1 cellular context compared by ENCODE assay signal in the genomic region with DNA sequence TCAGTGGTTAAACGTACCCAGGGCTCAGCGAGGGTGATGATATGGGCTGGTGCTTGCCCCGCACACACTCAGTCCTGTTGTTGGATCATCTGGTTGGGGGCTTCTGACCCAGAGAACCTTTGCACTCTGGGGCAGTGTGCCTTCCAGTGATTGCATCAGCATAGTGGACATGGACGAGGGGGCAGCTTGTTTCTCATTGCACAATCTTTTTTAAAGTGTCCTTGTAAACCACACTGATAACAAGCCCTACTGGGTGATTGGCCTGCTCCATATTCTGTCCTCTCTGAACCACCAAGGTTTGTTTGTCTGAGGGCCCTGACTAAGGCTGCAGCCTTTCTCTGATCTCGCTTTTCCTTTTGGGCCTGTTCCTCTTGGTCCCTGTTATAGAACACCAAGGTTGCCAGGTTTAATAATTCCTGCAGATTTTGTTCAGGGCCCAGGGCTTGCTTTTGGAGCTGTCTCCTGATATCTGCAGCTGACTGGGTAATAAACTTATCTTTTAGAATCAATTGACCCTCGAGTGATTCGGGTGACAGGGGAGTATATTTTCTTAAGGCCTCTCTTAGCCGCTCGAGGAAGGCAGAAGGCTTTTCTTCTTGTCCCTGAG.
TF ChIP-seq lines count a peak whose summit lies in the region.

No MANE protein-coding gene starts in this region.

TF ChIP-seq in HepG2, 621 proteins besides CTCF, POLR2A, EP300 and RAD21 (continued from another document):
- TF ChIP-seq, protein P1, sequence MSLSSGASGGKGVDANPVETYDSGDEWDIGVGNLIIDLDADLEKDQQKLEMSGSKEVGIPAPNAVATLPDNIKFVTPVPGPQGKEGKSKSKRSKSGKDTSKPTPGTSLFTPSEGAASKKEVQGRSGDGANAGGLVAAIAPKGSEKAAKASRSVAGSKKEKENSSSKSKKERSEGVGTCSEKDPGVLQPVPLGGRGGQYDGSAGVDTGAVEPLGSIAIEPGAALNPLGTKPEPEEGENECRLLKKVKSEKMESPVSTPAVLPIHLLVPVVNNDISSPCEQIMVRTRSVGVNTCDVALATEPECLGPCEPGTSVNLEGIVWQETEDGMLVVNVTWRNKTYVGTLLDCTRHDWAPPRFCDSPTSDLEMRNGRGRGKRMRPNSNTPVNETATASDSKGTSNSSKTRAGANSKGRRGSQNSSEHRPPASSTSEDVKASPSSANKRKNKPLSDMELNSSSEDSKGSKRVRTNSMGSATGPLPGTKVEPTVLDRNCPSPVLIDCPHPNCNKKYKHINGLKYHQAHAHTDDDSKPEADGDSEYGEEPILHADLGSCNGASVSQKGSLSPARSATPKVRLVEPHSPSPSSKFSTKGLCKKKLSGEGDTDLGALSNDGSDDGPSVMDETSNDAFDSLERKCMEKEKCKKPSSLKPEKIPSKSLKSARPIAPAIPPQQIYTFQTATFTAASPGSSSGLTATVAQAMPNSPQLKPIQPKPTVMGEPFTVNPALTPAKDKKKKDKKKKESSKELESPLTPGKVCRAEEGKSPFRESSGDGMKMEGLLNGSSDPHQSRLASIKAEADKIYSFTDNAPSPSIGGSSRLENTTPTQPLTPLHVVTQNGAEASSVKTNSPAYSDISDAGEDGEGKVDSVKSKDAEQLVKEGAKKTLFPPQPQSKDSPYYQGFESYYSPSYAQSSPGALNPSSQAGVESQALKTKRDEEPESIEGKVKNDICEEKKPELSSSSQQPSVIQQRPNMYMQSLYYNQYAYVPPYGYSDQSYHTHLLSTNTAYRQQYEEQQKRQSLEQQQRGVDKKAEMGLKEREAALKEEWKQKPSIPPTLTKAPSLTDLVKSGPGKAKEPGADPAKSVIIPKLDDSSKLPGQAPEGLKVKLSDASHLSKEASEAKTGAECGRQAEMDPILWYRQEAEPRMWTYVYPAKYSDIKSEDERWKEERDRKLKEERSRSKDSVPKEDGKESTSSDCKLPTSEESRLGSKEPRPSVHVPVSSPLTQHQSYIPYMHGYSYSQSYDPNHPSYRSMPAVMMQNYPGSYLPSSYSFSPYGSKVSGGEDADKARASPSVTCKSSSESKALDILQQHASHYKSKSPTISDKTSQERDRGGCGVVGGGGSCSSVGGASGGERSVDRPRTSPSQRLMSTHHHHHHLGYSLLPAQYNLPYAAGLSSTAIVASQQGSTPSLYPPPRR (CRISPR knock-in tag; IDR thresholded peaks at IDR 0.05; ENCODE audit: borderline replicate concordance), result peak; percentile 92
- TF ChIP-seq BCL6 (CRISPR knock-in tag; IDR thresholded peaks at IDR 0.05) (peak; percentile 95), REPIN1 (CRISPR knock-in tag; IDR thresholded peaks at IDR 0.05; ENCODE audit: borderline replicate concordance, low read depth) (peak; percentile 80), ADNP (CRISPR knock-in tag; IDR thresholded peaks at IDR 0.05) (peak; percentile 85; the same call in 1 of the 2 replicates), SP5 (CRISPR knock-in tag; IDR thresholded peaks at IDR 0.05; ENCODE audit: borderline replicate concordance, low read depth) (peak; percentile 36; the same call in 1 of the 2 replicates), ZBTB38 (CRISPR knock-in tag; IDR thresholded peaks at IDR 0.05) (peak; percentile 94), ZSCAN30 (CRISPR knock-in tag; IDR thresholded peaks at IDR 0.05) (0 out of 2 replicates have a peak, but pooled peaks have one; percentile 59)
- TF ChIP-seq, protein P2, sequence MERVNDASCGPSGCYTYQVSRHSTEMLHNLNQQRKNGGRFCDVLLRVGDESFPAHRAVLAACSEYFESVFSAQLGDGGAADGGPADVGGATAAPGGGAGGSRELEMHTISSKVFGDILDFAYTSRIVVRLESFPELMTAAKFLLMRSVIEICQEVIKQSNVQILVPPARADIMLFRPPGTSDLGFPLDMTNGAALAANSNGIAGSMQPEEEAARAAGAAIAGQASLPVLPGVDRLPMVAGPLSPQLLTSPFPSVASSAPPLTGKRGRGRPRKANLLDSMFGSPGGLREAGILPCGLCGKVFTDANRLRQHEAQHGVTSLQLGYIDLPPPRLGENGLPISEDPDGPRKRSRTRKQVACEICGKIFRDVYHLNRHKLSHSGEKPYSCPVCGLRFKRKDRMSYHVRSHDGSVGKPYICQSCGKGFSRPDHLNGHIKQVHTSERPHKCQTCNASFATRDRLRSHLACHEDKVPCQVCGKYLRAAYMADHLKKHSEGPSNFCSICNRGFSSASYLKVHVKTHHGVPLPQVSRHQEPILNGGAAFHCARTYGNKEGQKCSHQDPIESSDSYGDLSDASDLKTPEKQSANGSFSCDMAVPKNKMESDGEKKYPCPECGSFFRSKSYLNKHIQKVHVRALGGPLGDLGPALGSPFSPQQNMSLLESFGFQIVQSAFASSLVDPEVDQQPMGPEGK (CRISPR knock-in tag; IDR thresholded peaks at IDR 0.05), result peak; percentile 97
